ENCODE assay signal across 26 cellular contexts in genomic region chr1:84569216-84569615, GRCh38.
"Had no signal": no experiment of that assay in that cellular context is flagged by ENCODE, and none has a peak within 500 bp of the region (broad histone marks: within the 10 kb centered on the region; RNA-seq: fewer than 3 reads in every experiment).

No MANE protein-coding gene starts in this region.

- DNase-seq: activated CD4-positive, alpha-beta T cell treated with anti-CD3 and anti-CD28 coated beads for 36 hours; activated CD4-positive, CD25-positive, alpha-beta regulatory T cell; activated CD8-positive, alpha-beta memory T cell treated with anti-CD3 and anti-CD28 coated beads, Interleukin-2, amount 10 ng/mL, durations not matched to agents 7 days and 5 days; activated CD8-positive, alpha-beta T cell treated with anti-CD3 and anti-CD28 coated beads, Interleukin-2, amount 10 ng/mL, durations not matched to agents 7 days and 5 days; activated effector memory CD4-positive, alpha-beta T cell treated with anti-CD3 and anti-CD28 coated beads, Interleukin-2, amount 50 U/mL, for 16 hours; activated naive CD4-positive, alpha-beta T cell treated with anti-CD3 and anti-CD28 coated beads for 36 hours; activated naive CD8-positive, alpha-beta T cell treated with anti-CD3 and anti-CD28 coated beads for 36 hours; adrenal gland; head of caudate nucleus; hippocampal formation; left cardiac atrium; left ventricle myocardium superior; ovary; retina; stimulated activated CD4-positive, alpha-beta T cell treated with anti-CD3 and anti-CD28 coated beads, Interleukin-15, amount 100 ng/mL, for 24 hours; stimulated activated CD4-positive, alpha-beta T cell treated with anti-CD3 and anti-CD28 coated beads, Interleukin-2, amount 100 ng/mL, for 24 hours; stimulated activated naive B cell treated with anti-CD40 and anti-IgM and Interleukin-4, amounts not matched to agents 10 μg/mL and 1 μg/mL and 100 μg/mL, for 72 hours; stomach; thyroid gland; upper lobe of left lung had no signal

- H3K4me1 ChIP-seq: prostate gland had no signal

- H3K9me3 ChIP-seq: adrenal gland, ascending aorta, ovary, prostate gland, stomach, thyroid gland, upper lobe of left lung, vagina had no signal

- H3K27me3 ChIP-seq: adrenal gland, ascending aorta, cardiac muscle cell, ovary, stomach, thyroid gland, upper lobe of left lung, vagina had no signal

- H3K4me3 ChIP-seq: adrenal gland, ascending aorta, cardiac muscle cell, ovary, prostate gland, stomach, thyroid gland, upper lobe of left lung, vagina had no signal

- FAIRE-seq: endothelial cell of umbilical vein, keratinocyte had no signal

- ATAC-seq: activated CD4-positive, alpha-beta T cell treated with anti-CD3 and anti-CD28 coated beads for 36 hours; activated CD8-positive, alpha-beta memory T cell treated with anti-CD3 and anti-CD28 coated beads, Interleukin-2, amount 10 ng/mL, durations not matched to agents 7 days and 5 days; activated CD8-positive, alpha-beta T cell treated with anti-CD3 and anti-CD28 coated beads, Interleukin-2, amount 10 ng/mL, durations not matched to agents 7 days and 5 days; left cardiac atrium; left ventricle myocardium superior; stimulated activated naive B cell treated with anti-CD40 and anti-IgM and Interleukin-4, amounts not matched to agents 10 μg/mL and 1 μg/mL and 100 μg/mL, for 72 hours had no signal

- H3K36me3 ChIP-seq: cardiac muscle cell, ovary, prostate gland, thyroid gland, vagina had no signal

- H3K27ac ChIP-seq: ascending aorta, cardiac muscle cell, ovary, prostate gland, stomach, thyroid gland, upper lobe of left lung, vagina had no signal
